In the genomic region with DNA sequence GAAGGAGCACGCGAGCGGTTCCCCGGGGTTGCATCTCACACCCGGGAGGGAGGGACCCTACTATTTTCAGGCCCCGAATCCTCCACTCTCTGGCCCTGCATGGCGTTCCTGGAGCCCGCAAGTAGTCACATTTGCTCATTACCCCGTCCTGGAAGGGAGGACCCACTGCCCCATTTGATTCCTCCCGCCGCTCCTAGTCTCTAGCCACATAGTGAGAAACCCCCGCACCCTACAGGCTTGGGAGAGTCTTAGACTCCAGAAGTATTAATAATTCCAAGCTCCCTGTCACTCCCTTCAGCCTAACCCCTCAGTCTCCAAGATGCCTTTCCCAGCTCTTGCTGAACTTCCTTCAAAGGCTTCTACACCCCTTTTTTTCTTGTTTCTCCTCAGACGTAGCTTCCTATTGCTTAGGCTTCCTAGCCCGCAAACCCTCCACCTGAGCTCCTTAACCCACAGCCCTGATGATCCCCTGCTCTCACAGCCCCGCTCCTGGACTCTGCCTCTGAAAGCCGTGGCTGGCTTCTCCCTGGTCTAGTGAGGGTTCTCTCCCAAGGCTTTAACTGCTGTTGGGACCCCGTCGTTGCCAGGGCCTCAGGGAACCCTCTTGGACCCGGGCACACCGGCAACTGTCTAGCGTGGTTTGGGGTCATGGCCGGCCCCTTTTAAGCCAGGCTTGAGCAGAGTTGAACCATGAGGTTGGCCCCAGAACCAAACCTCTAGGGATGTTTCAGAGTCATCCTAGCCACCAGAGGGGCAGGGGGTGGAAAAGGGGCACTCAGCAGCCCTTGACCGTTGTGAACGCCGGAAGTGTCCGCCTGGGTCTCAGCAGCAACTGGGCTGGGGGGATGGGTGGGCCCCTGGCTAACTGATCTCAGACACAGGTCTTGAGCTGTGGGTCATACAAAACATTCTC, we compare ENCODE assay signal across 6 cellular contexts. TPM values are rescaled to one million over a fixed set of nuclear protein-coding genes. Genes with fewer than 3 reads are reported as not detected.
DNase-seq lines count a peak whose midpoint lies in the region; ATAC-seq and TF ChIP-seq lines count a peak whose summit lies in the region.

No MANE protein-coding gene starts in this region.

- in situ Hi-C loops in ACHN (cut with HindIII; ENCODE audit: low pct_ligation_motif_present, low pct_unique_long_range_greater_than_20kb, low sequenced_read_pairs): no loop called here

- H3K4me2 ChIP-seq in osteoblast (ENCODE audit: insufficient read depth, low read length): peak overlapping the region; percentile 96

- DNase-seq in ACHN: peak; percentile 32
- DNase-seq in central memory CD4-positive, alpha-beta T cell: peak; percentile 15
- DNase-seq in osteoblast (ENCODE audit: insufficient read length, low spot score, missing footprints): peak; percentile 91

- H3K4me1 ChIP-seq in osteoblast (ENCODE audit: insufficient read depth, low read length): peaks cover 36% of the 10 kb centered on the region

- H3K9me3 ChIP-seq in osteoblast (ENCODE audit: low read depth, low read length): no peaks in the 10 kb centered on the region

- H3K36me3 ChIP-seq in osteoblast (ENCODE audit: insufficient read depth, low read length): peaks cover 7% of the 10 kb centered on the region

- H3K79me2 ChIP-seq in osteoblast (ENCODE audit: insufficient read depth, low read length): peaks cover 34% of the 10 kb centered on the region

- H3K27me3 ChIP-seq in osteoblast (ENCODE audit: insufficient read depth, low read length): peaks cover 12% of the 10 kb centered on the region

- peak; percentile 2 for ATAC-seq in HG02938 (IDR thresholded peaks at IDR 0.05; ENCODE audit: unreplicated experiment)
- ATAC-seq in GM21367 (IDR thresholded peaks at IDR 0.05; ENCODE audit: unreplicated experiment): no peak
- ATAC-seq in HG03196 (IDR thresholded peaks at IDR 0.05; ENCODE audit: unreplicated experiment): no peak

- peak overlapping the region; percentile 79 for H3K4me3 ChIP-seq in osteoblast (ENCODE audit: insufficient read depth, low read length)

- peak overlapping the region; percentile 73 for H3K27ac ChIP-seq in osteoblast (ENCODE audit: low read depth, low read length)

- peak overlapping the region; percentile 78 for H2AFZ ChIP-seq in osteoblast (ENCODE audit: low read length)

- TF ChIP-seq CTCF in osteoblast (IDR thresholded peaks at IDR 0.05; ENCODE audit: extremely low read depth, low read depth, low read length): no peak

- peaks cover 4% of the 10 kb centered on the region for H4K20me1 ChIP-seq in osteoblast (ENCODE audit: insufficient read depth, low read length)

RNA-seq across cellular contexts. Expression of gene GGA1, which starts 0.9 kb away (rescaled TPM):
- 36.2 and 38.6 TPM in 2 replicates for total RNA-seq in osteoblast

RNA-seq across cellular contexts. Expression of gene LGALS2, which starts 29.6 kb away (rescaled TPM):
- not detected in 2 replicates for total RNA-seq in osteoblast

RNA-seq across cellular contexts. Expression of gene SH3BP1, which starts 30.0 kb away (rescaled TPM):
- 4.1 and 4.7 TPM in 2 replicates for total RNA-seq in osteoblast

RNA-seq across cellular contexts. Expression of gene PDXP, which starts 49.0 kb away (rescaled TPM):
- total RNA-seq in osteoblast: 5.0 and 5.8 TPM in 2 replicates

RNA-seq across cellular contexts. Expression of gene CDC42EP1, which starts 49.2 kb away (rescaled TPM):
- total RNA-seq in osteoblast: 28.6 and 35.5 TPM in 2 replicates

Comparison
In these comparisons a context has a peak if more than half of its experiments do, and no peak if none do; other contexts are left out.
1. DNase-seq: peak in every context shown above with its lines; median percentile 91 in osteoblast; 32 in ACHN; 15 in central memory CD4-positive, alpha-beta T cell.